ENCODE assay signal across 16 cellular contexts in the genomic region with DNA sequence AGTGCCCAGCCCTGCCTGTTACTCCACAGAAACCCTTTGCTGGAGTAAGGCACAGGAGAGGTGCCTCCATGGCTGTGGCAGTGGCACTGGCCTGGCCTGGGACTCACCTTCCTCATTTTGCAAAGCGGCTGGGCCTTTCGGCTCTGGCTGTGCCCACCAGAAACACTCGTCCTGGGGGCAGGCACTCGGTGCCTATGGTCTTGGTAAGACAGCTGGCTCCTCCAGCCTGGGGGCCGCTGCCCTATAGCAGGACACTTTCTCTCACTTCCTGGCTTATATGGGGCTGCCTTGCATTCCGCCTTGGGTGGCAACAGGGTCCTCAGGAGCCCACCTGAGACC. TPM values are rescaled to one million over a fixed set of nuclear protein-coding genes. Genes with fewer than 3 reads are reported as not detected.
DNase-seq lines count a peak whose midpoint lies in the region; ATAC-seq and TF ChIP-seq lines count a peak whose summit lies in the region.
"Had no signal": no experiment of that assay in that cellular context is flagged by ENCODE, and none has a peak within 500 bp of the region (broad histone marks: within the 10 kb centered on the region; RNA-seq: fewer than 3 reads in every experiment).

No MANE protein-coding gene starts in this region.

- H3K9me3 ChIP-seq in cardiac muscle cell (ENCODE audit: low read depth), result no peaks in the 10 kb centered on the region
- no peaks in the 10 kb centered on the region for H3K9me3 ChIP-seq in esophagus muscularis mucosa
- no peaks in the 10 kb centered on the region for H3K9me3 ChIP-seq in MM.1S (replicated peaks; ENCODE audit: insufficient read depth, low read length)
- H3K9me3 ChIP-seq in CD4-positive, alpha-beta memory T cell (ENCODE audit: control insufficient read depth in 1 of 2, low read length in 2 of 2), result no peaks in the 10 kb centered on the region
- H3K9me3 ChIP-seq: thoracic aorta had no signal

- no peak for TF ChIP-seq CTCF in cardiac muscle cell (IDR thresholded peaks at IDR 0.05; ENCODE audit: low read depth, low read length)
- TF ChIP-seq CTCF in esophagus muscularis mucosa (IDR thresholded peaks at IDR 0.05), result no peak
- no peak for TF ChIP-seq CTCF in osteocyte (IDR thresholded peaks at IDR 0.05)
- TF ChIP-seq CTCF in MM.1S (IDR thresholded peaks at IDR 0.05; ENCODE audit: low read length), result no peak

- CTCF ChIA-PET in CD4-positive, alpha-beta memory T cell (lab: Charles Lee; ENCODE audit: partially characterized antibody), result no interaction called here

- no peak overlapping the region for H3K4me3 ChIP-seq in cardiac muscle cell
- no peak overlapping the region for H3K4me3 ChIP-seq in esophagus muscularis mucosa
- H3K4me3 ChIP-seq in urinary bladder (ENCODE audit: low read depth, low read length), result no peak overlapping the region
- H3K4me3 ChIP-seq in MM.1S (ENCODE audit: low read length), result no peak overlapping the region
- H3K4me3 ChIP-seq in CD4-positive, alpha-beta memory T cell (ENCODE audit: low read length in 2 of 2), result no peak overlapping the region
- H3K4me3 ChIP-seq: hepatocyte, thoracic aorta had no signal

- H2AFZ ChIP-seq in MM.1S (ENCODE audit: low read length), result no peak overlapping the region
- H2AFZ ChIP-seq: hepatocyte had no signal

- intact Hi-C loops in left cardiac atrium (cut with DNase I), result no loop called here
- intact Hi-C loops in esophagus muscularis mucosa (cut with DNase I), result no loop called here
- intact Hi-C loops in CD4-positive, alpha-beta memory T cell (cut with micrococcal nuclease), result no loop called here

- H3K4me1 ChIP-seq in cardiac muscle cell (ENCODE audit: low read depth) (peaks cover 56% of the 10 kb centered on the region), esophagus muscularis mucosa (peaks cover 99 to 100% (median 100%) of the 10 kb centered on the region in 4 donors), urinary bladder (ENCODE audit: insufficient read depth) (peaks cover 4% of the 10 kb centered on the region), MM.1S (ENCODE audit: low read length) (peaks cover 21% of the 10 kb centered on the region)
- H3K4me1 ChIP-seq in CD4-positive, alpha-beta memory T cell (ENCODE audit: insufficient read depth, low read length), result peaks cover 64% of the 10 kb centered on the region

- H4K20me1 ChIP-seq in MM.1S (ENCODE audit: insufficient read depth, low read length), result no peaks in the 10 kb centered on the region

- DNase-seq in cardiac muscle cell (ENCODE audit: low read depth in 1 of 2, low spot score in 1 of 2), result no peak
- DNase-seq in left cardiac atrium, result no peak
- DNase-seq in esophagus muscularis mucosa (ENCODE audit: extremely low spot score), result no peak
- no peak for DNase-seq in osteocyte (ENCODE audit: extremely low spot score, unreplicated experiment)
- DNase-seq in stimulated activated CD8-positive, alpha-beta memory T cell treated with anti-CD3 and anti-CD28 coated beads, Interleukin-4, amount 100 ng/mL, for 48 hours, result no peak
- DNase-seq in MM.1S, result no peak
- no peak for DNase-seq in CD4-positive, alpha-beta memory T cell
- DNase-seq: activated CD8-positive, alpha-beta memory T cell treated with anti-CD3 and anti-CD28 coated beads for 24 hours; activated effector memory CD4-positive, alpha-beta T cell treated with Interleukin-2 at 50 U/mL for 16 hours; erythroblast; NCI-H69; T-cell had no signal

- H3K27me3 ChIP-seq in cardiac muscle cell (no peaks in the 10 kb centered on the region), esophagus muscularis mucosa (no peaks in the 10 kb centered on the region), MM.1S (replicated peaks; ENCODE audit: insufficient read depth, low read length) (no peaks in the 10 kb centered on the region)
- H3K27me3 ChIP-seq in CD4-positive, alpha-beta memory T cell (ENCODE audit: insufficient read depth, low read length), result no peaks in the 10 kb centered on the region
- H3K27me3 ChIP-seq: hepatocyte had no signal

- no peaks in the 10 kb centered on the region for H3F3A ChIP-seq in MM.1S (ENCODE audit: insufficient read depth, low read length)

- no peaks in the 10 kb centered on the region for H3K27me3 Mint-ChIP-seq in osteocyte (ENCODE audit: unreplicated experiment)
- H3K27me3 Mint-ChIP-seq in CD4-positive, alpha-beta memory T cell, result no peaks in the 10 kb centered on the region
- H3K27me3 Mint-ChIP-seq: T-cell had no signal

- peak overlapping the region; percentile 57 for H3K27ac ChIP-seq in cardiac muscle cell
- H3K27ac ChIP-seq in esophagus muscularis mucosa (replicated peaks in 1 of 4), result peak overlapping the region; percentile 73 to 81 (median 78)
- peak overlapping the region; percentile 12 for H3K27ac ChIP-seq in urinary bladder (ENCODE audit: low read depth)
- H3K27ac ChIP-seq in MM.1S (ENCODE audit: low read length), result no peak overlapping the region
- no peak overlapping the region for H3K27ac ChIP-seq in CD4-positive, alpha-beta memory T cell (ENCODE audit: low read depth, low read length)

- peaks cover 31% of the 10 kb centered on the region for H3K79me2 ChIP-seq in MM.1S (ENCODE audit: low read length)

- H3K36me3 ChIP-seq in cardiac muscle cell, result no peaks in the 10 kb centered on the region
- H3K36me3 ChIP-seq in esophagus muscularis mucosa, result no peaks in the 10 kb centered on the region
- H3K36me3 ChIP-seq in urinary bladder (ENCODE audit: insufficient read depth), result no peaks in the 10 kb centered on the region
- no peaks in the 10 kb centered on the region for H3K36me3 ChIP-seq in MM.1S (replicated peaks; ENCODE audit: insufficient read depth, low read length)
- no peaks in the 10 kb centered on the region for H3K36me3 ChIP-seq in CD4-positive, alpha-beta memory T cell (ENCODE audit: insufficient read depth, low read length)
- H3K36me3 ChIP-seq: thoracic aorta had no signal

- TF ChIP-seq EP300 in esophagus muscularis mucosa (IDR thresholded peaks at IDR 0.05), result no peak

- H3K36me3 Mint-ChIP-seq in osteocyte (ENCODE audit: unreplicated experiment), result no peaks in the 10 kb centered on the region
- no peaks in the 10 kb centered on the region for H3K36me3 Mint-ChIP-seq in CD4-positive, alpha-beta memory T cell
- H3K36me3 Mint-ChIP-seq: WTC11 had no signal

- H3K27ac Mint-ChIP-seq in osteocyte (ENCODE audit: unreplicated experiment), result peak overlapping the region; percentile 95
- peak overlapping the region in 2 of 7 donors; percentile 29 to 62 for H3K27ac Mint-ChIP-seq in CD4-positive, alpha-beta memory T cell
- H3K27ac Mint-ChIP-seq: T-cell, WTC11 had no signal

- H3K9ac ChIP-seq in MM.1S (ENCODE audit: low read length), result no peak overlapping the region

- H3K4me3 Mint-ChIP-seq in osteocyte (ENCODE audit: unreplicated experiment), result no peak overlapping the region
- H3K4me3 Mint-ChIP-seq in CD4-positive, alpha-beta memory T cell, result no peak overlapping the region
- H3K4me3 Mint-ChIP-seq: T-cell, WTC11 had no signal

- peaks cover 84% of the 10 kb centered on the region for H3K4me1 Mint-ChIP-seq in osteocyte (ENCODE audit: unreplicated experiment)
- peaks cover 34 to 80% (median 52%) of the 10 kb centered on the region in 4 donors for H3K4me1 Mint-ChIP-seq in CD4-positive, alpha-beta memory T cell

- no peaks in the 10 kb centered on the region for H3K9me3 Mint-ChIP-seq in osteocyte (ENCODE audit: unreplicated experiment)
- no peaks in the 10 kb centered on the region for H3K9me3 Mint-ChIP-seq in CD4-positive, alpha-beta memory T cell
- H3K9me3 Mint-ChIP-seq: T-cell had no signal

- H3K9me2 ChIP-seq in MM.1S (replicated peaks; ENCODE audit: insufficient read depth, low read length), result no peaks in the 10 kb centered on the region

- no peak overlapping the region for H3K4me2 ChIP-seq in MM.1S (ENCODE audit: low read depth, low read length)

- ATAC-seq in left cardiac atrium, result no peak
- ATAC-seq: T-cell, WTC11 had no signal

- no peak for TF ChIP-seq POLR2A in esophagus muscularis mucosa (IDR thresholded peaks at IDR 0.05; ENCODE audit: low read depth)

- 100% methylated on average over 2 of the region's 6 CpGs for WGBS in esophagus muscularis mucosa
- 86% methylated on average over 6 of the region's 6 CpGs for WGBS in urinary bladder

- POLR2A ChIA-PET in CD4-positive, alpha-beta memory T cell (lab: Charles Lee; ENCODE audit: partially characterized antibody), result no interaction called here

RNA-seq across cellular contexts. Expression of a gene that starts 13.2 kb away (rescaled TPM):
- total RNA-seq in cardiac muscle cell (57.1 and 78.8 TPM in 2 replicates), left cardiac atrium (10 to 100 TPM; 51.4 to 58.0 TPM), esophagus muscularis mucosa (10 to 100 TPM; 48.7 to 87.2 (median 66.0) TPM), osteocyte (90.5 and 96.0 TPM in 2 replicates), urinary bladder (30.2 TPM)
- polyA plus RNA-seq in cardiac muscle cell (48.2 and 57.7 TPM in 2 replicates), urinary bladder (54.6 TPM)
- 10 to 100 TPM; 23.1 to 25.4 TPM for total RNA-seq in CD4-positive, alpha-beta memory T cell
- 1 to 10 TPM in 1 of 2 donors, under 1 TPM in 1; 0.58 to 4.9 TPM for polyA plus RNA-seq in CD4-positive, alpha-beta memory T cell

Comparison
In these comparisons a context has a peak if more than half of its experiments do, and no peak if none do; other contexts are left out.
1. H3K27ac ChIP-seq: peak in cardiac muscle cell (single experiment), esophagus muscularis mucosa (4 of 4) and urinary bladder (single experiment); none in MM.1S (single experiment) and CD4-positive, alpha-beta memory T cell (single experiment).